In genomic region chr1:81142099-81142776, GRCh38 we compare ENCODE assay signal across 1 cellular context.
A peak's percentile ranks its signal among the peaks of the same experiment; 100 is the strongest.
TF ChIP-seq lines count a peak whose summit lies in the region.

No MANE protein-coding gene starts in this region.

TF ChIP-seq in SK-N-SH, 30 proteins besides CTCF, POLR2A, EP300 and RAD21 (continued from another document):
- TF ChIP-seq, protein P1, sequence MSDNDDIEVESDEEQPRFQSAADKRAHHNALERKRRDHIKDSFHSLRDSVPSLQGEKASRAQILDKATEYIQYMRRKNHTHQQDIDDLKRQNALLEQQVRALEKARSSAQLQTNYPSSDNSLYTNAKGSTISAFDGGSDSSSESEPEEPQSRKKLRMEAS (IDR thresholded peaks at IDR 0.05; ENCODE audit: low read depth) = no peak
- TF ChIP-seq, protein P2, sequence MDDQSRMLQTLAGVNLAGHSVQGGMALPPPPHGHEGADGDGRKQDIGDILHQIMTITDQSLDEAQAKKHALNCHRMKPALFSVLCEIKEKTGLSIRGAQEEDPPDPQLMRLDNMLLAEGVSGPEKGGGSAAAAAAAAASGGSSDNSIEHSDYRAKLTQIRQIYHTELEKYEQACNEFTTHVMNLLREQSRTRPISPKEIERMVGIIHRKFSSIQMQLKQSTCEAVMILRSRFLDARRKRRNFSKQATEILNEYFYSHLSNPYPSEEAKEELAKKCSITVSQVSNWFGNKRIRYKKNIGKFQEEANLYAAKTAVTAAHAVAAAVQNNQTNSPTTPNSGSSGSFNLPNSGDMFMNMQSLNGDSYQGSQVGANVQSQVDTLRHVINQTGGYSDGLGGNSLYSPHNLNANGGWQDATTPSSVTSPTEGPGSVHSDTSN (IDR thresholded peaks at IDR 0.05) = peak; percentile 36
- no peak; the same call in 1 of the 2 replicates for TF ChIP-seq RXRA (IDR thresholded peaks at IDR 0.05; ENCODE audit: borderline replicate concordance, low read depth)
- no peak for TF ChIP-seq SMC3 (IDR thresholded peaks at IDR 0.05; ENCODE audit: low read depth, low read length)
- TF ChIP-seq, protein P3, sequence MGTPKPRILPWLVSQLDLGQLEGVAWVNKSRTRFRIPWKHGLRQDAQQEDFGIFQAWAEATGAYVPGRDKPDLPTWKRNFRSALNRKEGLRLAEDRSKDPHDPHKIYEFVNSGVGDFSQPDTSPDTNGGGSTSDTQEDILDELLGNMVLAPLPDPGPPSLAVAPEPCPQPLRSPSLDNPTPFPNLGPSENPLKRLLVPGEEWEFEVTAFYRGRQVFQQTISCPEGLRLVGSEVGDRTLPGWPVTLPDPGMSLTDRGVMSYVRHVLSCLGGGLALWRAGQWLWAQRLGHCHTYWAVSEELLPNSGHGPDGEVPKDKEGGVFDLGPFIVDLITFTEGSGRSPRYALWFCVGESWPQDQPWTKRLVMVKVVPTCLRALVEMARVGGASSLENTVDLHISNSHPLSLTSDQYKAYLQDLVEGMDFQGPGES (IDR thresholded peaks at IDR 0.05; ENCODE audit: low read depth, low read length) = no peak
- no peak for TF ChIP-seq RCOR1 (IDR thresholded peaks at IDR 0.05; ENCODE audit: low read length)
- TF ChIP-seq MXI1 (IDR thresholded peaks at IDR 0.05; ENCODE audit: low read depth, low read length) = no peak
- TF ChIP-seq CHD2 (IDR thresholded peaks at IDR 0.05; ENCODE audit: low read length, partially characterized antibody) = no peak
- TF ChIP-seq ELF1 (IDR thresholded peaks at IDR 0.05) = no peak
- TF ChIP-seq FOSL2 (IDR thresholded peaks at IDR 0.05; ENCODE audit: borderline replicate concordance, low read depth) = peak; percentile 56; the same call in 1 of the 2 replicates
- TF ChIP-seq YY1 (IDR thresholded peaks at IDR 0.05; ENCODE audit: low read depth) = no peak
- TF ChIP-seq EZH2phosphoT487 (IDR thresholded peaks at IDR 0.05; ENCODE audit: borderline replicate concordance, low read depth) = no peak
- TF ChIP-seq JUND (IDR thresholded peaks at IDR 0.05) = peak; percentile 57; the same call in 1 of the 2 replicates
- peak; percentile 61; the same call in 1 of the 2 replicates for TF ChIP-seq NFIC (IDR thresholded peaks at IDR 0.05; ENCODE audit: borderline replicate concordance)
- TF ChIP-seq ZBTB33 (IDR thresholded peaks at IDR 0.05; ENCODE audit: borderline replicate concordance, low read depth) = no peak
- peak; percentile 80 for TF ChIP-seq TCF12 (IDR thresholded peaks at IDR 0.05)
- TF ChIP-seq GATA2 (CRISPR knock-in tag; IDR thresholded peaks at IDR 0.05) = no peak
- TF ChIP-seq, protein P4, sequence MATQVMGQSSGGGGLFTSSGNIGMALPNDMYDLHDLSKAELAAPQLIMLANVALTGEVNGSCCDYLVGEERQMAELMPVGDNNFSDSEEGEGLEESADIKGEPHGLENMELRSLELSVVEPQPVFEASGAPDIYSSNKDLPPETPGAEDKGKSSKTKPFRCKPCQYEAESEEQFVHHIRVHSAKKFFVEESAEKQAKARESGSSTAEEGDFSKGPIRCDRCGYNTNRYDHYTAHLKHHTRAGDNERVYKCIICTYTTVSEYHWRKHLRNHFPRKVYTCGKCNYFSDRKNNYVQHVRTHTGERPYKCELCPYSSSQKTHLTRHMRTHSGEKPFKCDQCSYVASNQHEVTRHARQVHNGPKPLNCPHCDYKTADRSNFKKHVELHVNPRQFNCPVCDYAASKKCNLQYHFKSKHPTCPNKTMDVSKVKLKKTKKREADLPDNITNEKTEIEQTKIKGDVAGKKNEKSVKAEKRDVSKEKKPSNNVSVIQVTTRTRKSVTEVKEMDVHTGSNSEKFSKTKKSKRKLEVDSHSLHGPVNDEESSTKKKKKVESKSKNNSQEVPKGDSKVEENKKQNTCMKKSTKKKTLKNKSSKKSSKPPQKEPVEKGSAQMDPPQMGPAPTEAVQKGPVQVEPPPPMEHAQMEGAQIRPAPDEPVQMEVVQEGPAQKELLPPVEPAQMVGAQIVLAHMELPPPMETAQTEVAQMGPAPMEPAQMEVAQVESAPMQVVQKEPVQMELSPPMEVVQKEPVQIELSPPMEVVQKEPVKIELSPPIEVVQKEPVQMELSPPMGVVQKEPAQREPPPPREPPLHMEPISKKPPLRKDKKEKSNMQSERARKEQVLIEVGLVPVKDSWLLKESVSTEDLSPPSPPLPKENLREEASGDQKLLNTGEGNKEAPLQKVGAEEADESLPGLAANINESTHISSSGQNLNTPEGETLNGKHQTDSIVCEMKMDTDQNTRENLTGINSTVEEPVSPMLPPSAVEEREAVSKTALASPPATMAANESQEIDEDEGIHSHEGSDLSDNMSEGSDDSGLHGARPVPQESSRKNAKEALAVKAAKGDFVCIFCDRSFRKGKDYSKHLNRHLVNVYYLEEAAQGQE (IDR thresholded peaks at IDR 0.05; ENCODE audit: low read depth, low read length) = no peak
TF ChIP-seq in SK-N-SH: peak in this region for 6.
